ENCODE assay signal across 15 cellular contexts in the genomic region with DNA sequence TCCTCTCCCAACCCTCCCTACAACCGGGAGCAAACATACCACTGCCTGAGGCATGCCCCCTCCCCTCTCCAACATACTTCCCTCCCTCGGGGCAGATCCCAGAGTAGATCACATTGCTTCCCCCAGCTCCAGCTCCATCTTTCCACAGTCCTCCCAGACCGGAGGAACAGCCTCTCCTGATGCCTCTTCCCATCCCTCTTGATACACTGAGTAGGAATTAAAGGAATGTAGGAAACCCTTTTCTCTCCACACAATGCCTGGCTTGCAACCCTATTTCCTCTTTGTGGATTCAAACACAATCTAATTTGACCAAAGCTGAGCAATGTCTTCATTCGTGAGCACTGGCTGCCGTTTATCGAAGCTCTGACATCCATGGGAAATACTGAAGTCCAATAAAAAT.
A peak's percentile ranks its signal among the peaks of the same experiment; 100 is the strongest.
DNase-seq lines count a peak whose midpoint lies in the region; ATAC-seq, FAIRE-seq and TF ChIP-seq lines count a peak whose summit lies in the region.
"Had no signal": no experiment of that assay in that cellular context is flagged by ENCODE, and none has a peak within 500 bp of the region (broad histone marks: within the 10 kb centered on the region; RNA-seq: fewer than 3 reads in every experiment).

No MANE protein-coding gene starts in this region.

- no peak for DNase-seq in activated CD8-positive, alpha-beta T cell treated with anti-CD3 and anti-CD28 coated beads, Interleukin-2, amount 10 ng/mL, durations not matched to agents 7 days and 5 days
- DNase-seq in activated CD8-positive, alpha-beta T cell treated with anti-CD3 and anti-CD28 coated beads for 36 hours: no peak
- DNase-seq in cardiac fibroblast (ENCODE audit: low read depth in 2 of 2) (peak; percentile 67 to 82), keratinocyte (ENCODE audit: low read depth, low spot score) (peak; percentile 7), tibial artery (no peak), T-cell (no peak), NCI-H82 treated with DMSO at 0.1 percent for 48 hours (lab: John Stamatoyannopoulos, UW; ENCODE audit: unreplicated experiment) (no peak)
- DNase-seq in activated CD4-positive, alpha-beta memory T cell treated with anti-CD3 and anti-CD28 coated beads, Interleukin-2, amount 10 ng/mL, durations not matched to agents 7 days and 5 days: no peak
- DNase-seq: 8988T, GDM1, left cardiac atrium, OCI-M1 had no signal

- H4K20me1 ChIP-seq in keratinocyte (ENCODE audit: control insufficient read depth, extremely low read depth, insufficient read depth, low read length): no peaks in the 10 kb centered on the region

- ATAC-seq in activated CD8-positive, alpha-beta T cell treated with anti-CD3 and anti-CD28 coated beads, Interleukin-2, amount 10 ng/mL, durations not matched to agents 7 days and 5 days: no peak
- ATAC-seq in activated CD8-positive, alpha-beta T cell treated with anti-CD3 and anti-CD28 coated beads for 36 hours: no peak
- no peak for ATAC-seq in T-cell (replicated peaks in 1 of 4)
- ATAC-seq: left cardiac atrium had no signal

- no peak overlapping the region for H2AFZ ChIP-seq in keratinocyte (ENCODE audit: control insufficient read depth, low read length)

- H3K9me3 Mint-ChIP-seq in activated CD8-positive, alpha-beta T cell treated with anti-CD3 and anti-CD28 coated beads, Interleukin-2, amount 10 ng/mL, durations not matched to agents 7 days and 5 days (ENCODE audit: insufficient read depth): no peaks in the 10 kb centered on the region
- no peaks in the 10 kb centered on the region for H3K9me3 Mint-ChIP-seq in activated CD8-positive, alpha-beta T cell treated with anti-CD3 and anti-CD28 coated beads for 36 hours
- no peaks in the 10 kb centered on the region for H3K9me3 Mint-ChIP-seq in activated CD4-positive, alpha-beta memory T cell treated with anti-CD3 and anti-CD28 coated beads, Interleukin-2, amount 10 ng/mL, durations not matched to agents 7 days and 5 days
- no peaks in the 10 kb centered on the region for H3K9me3 Mint-ChIP-seq in T-cell

- POLR2A ChIA-PET in activated CD8-positive, alpha-beta T cell treated with anti-CD3 and anti-CD28 coated beads, Interleukin-2, amount 10 ng/mL, durations not matched to agents 7 days and 5 days (lab: Charles Lee): no interaction called here
- POLR2A ChIA-PET in activated CD8-positive, alpha-beta T cell treated with anti-CD3 and anti-CD28 coated beads for 36 hours (lab: Charles Lee): no interaction called here
- POLR2A ChIA-PET in activated CD4-positive, alpha-beta memory T cell treated with anti-CD3 and anti-CD28 coated beads, Interleukin-2, amount 10 ng/mL, durations not matched to agents 7 days and 5 days (lab: Charles Lee): no interaction called here
- POLR2A ChIA-PET in T-cell (lab: Charles Lee): no interaction called here

- H3K9me1 ChIP-seq in keratinocyte (ENCODE audit: control insufficient read depth, extremely low read depth, insufficient read depth, low read length): no peaks in the 10 kb centered on the region

- H3K4me3 ChIP-seq in cardiac fibroblast (replicated peaks in 1 of 2; ENCODE audit: low read depth in 2 of 2, low read length in 2 of 2) (no peak overlapping the region), keratinocyte (ENCODE audit: control insufficient read depth in 2 of 3, extremely low read depth in 1 of 3, insufficient read depth in 2 of 3, low read depth in 1 of 3, low read length in 3 of 3) (no peak overlapping the region), tibial artery (no peak overlapping the region)
- H3K4me3 ChIP-seq: suprapubic skin had no signal

- no peak overlapping the region for H3K27ac ChIP-seq in keratinocyte (ENCODE audit: control insufficient read depth, insufficient read depth, low read length)
- peak overlapping the region; percentile 73 to 88 for H3K27ac ChIP-seq in tibial artery
- H3K27ac ChIP-seq: KMS-11, suprapubic skin had no signal

- no peak for TF ChIP-seq CTCF in activated CD8-positive, alpha-beta T cell treated with anti-CD3 and anti-CD28 coated beads for 36 hours (IDR thresholded peaks at IDR 0.05)
- TF ChIP-seq CTCF in cardiac fibroblast (IDR thresholded peaks at IDR 0.05; ENCODE audit: low read depth, low read length) (no peak), keratinocyte (optimal IDR thresholded peaks at IDR 0.05 in 1 of 3, IDR thresholded peaks at IDR 0.05 in 1 of 3, conservative IDR thresholded peaks at IDR 0.05 in 1 of 3; ENCODE audit: extremely low read depth in 1 of 3, insufficient read depth in 2 of 3, low read length in 3 of 3) (no peak), tibial artery (IDR thresholded peaks at IDR 0.05) (no peak)

- H3K4me1 ChIP-seq in keratinocyte (ENCODE audit: control insufficient read depth, extremely low read depth, insufficient read depth, low read length) (peaks cover 28% of the 10 kb centered on the region), tibial artery (peaks cover 0 to 74% (median 35%) of the 10 kb centered on the region in 4 donors)

- FAIRE-seq in keratinocyte (lab: Jason Lieb, UNC): no peak
- FAIRE-seq: endometrium had no signal

- H3K9me3 ChIP-seq in keratinocyte (ENCODE audit: control insufficient read depth, low read depth, low read length) (no peaks in the 10 kb centered on the region), tibial artery (no peaks in the 10 kb centered on the region)
- H3K9me3 ChIP-seq: suprapubic skin had no signal

- no peaks in the 10 kb centered on the region for H3K36me3 Mint-ChIP-seq in activated CD8-positive, alpha-beta T cell treated with anti-CD3 and anti-CD28 coated beads, Interleukin-2, amount 10 ng/mL, durations not matched to agents 7 days and 5 days (ENCODE audit: low read depth)
- H3K36me3 Mint-ChIP-seq in activated CD8-positive, alpha-beta T cell treated with anti-CD3 and anti-CD28 coated beads for 36 hours (ENCODE audit: low read depth): no peaks in the 10 kb centered on the region
- no peaks in the 10 kb centered on the region for H3K36me3 Mint-ChIP-seq in activated CD4-positive, alpha-beta memory T cell treated with anti-CD3 and anti-CD28 coated beads, Interleukin-2, amount 10 ng/mL, durations not matched to agents 7 days and 5 days (ENCODE audit: low read depth)
- no peaks in the 10 kb centered on the region for H3K36me3 Mint-ChIP-seq in T-cell

- no peak overlapping the region for H3K9ac ChIP-seq in keratinocyte (ENCODE audit: control insufficient read depth, extremely low read depth, insufficient read depth, low read length)
- H3K9ac ChIP-seq: KMS-11 had no signal

- no peaks in the 10 kb centered on the region for H3K36me3 ChIP-seq in keratinocyte (ENCODE audit: control insufficient read depth in 2 of 2, extremely low read depth in 1 of 2, insufficient read depth in 2 of 2, low read length in 2 of 2)
- no peaks in the 10 kb centered on the region for H3K36me3 ChIP-seq in tibial artery
- H3K36me3 ChIP-seq: suprapubic skin had no signal

- H3K4me2 ChIP-seq in keratinocyte (ENCODE audit: control insufficient read depth, extremely low read depth, insufficient read depth, low read depth, low read length): no peak overlapping the region
- H3K4me2 ChIP-seq: KMS-11 had no signal

- no peaks in the 10 kb centered on the region for H3K27me3 Mint-ChIP-seq in activated CD8-positive, alpha-beta T cell treated with anti-CD3 and anti-CD28 coated beads, Interleukin-2, amount 10 ng/mL, durations not matched to agents 7 days and 5 days (ENCODE audit: low read depth)
- no peaks in the 10 kb centered on the region for H3K27me3 Mint-ChIP-seq in activated CD8-positive, alpha-beta T cell treated with anti-CD3 and anti-CD28 coated beads for 36 hours
- no peaks in the 10 kb centered on the region for H3K27me3 Mint-ChIP-seq in activated CD4-positive, alpha-beta memory T cell treated with anti-CD3 and anti-CD28 coated beads, Interleukin-2, amount 10 ng/mL, durations not matched to agents 7 days and 5 days
- no peaks in the 10 kb centered on the region for H3K27me3 Mint-ChIP-seq in T-cell

- no peaks in the 10 kb centered on the region for H3K79me2 ChIP-seq in keratinocyte (ENCODE audit: control insufficient read depth, insufficient read depth, low read length)

- intact Hi-C loops in activated CD8-positive, alpha-beta T cell treated with anti-CD3 and anti-CD28 coated beads for 36 hours (cut with micrococcal nuclease): no loop called here
- intact Hi-C loops in tibial artery (cut with DNase I; ENCODE audit: low total_unique reads): no loop called here

- peaks cover 3% of the 10 kb centered on the region for H3K4me1 Mint-ChIP-seq in activated CD8-positive, alpha-beta T cell treated with anti-CD3 and anti-CD28 coated beads, Interleukin-2, amount 10 ng/mL, durations not matched to agents 7 days and 5 days (ENCODE audit: low read depth)
- peaks cover 27% of the 10 kb centered on the region for H3K4me1 Mint-ChIP-seq in activated CD8-positive, alpha-beta T cell treated with anti-CD3 and anti-CD28 coated beads for 36 hours (ENCODE audit: low read depth)
- H3K4me1 Mint-ChIP-seq in activated CD4-positive, alpha-beta memory T cell treated with anti-CD3 and anti-CD28 coated beads, Interleukin-2, amount 10 ng/mL, durations not matched to agents 7 days and 5 days: peaks cover 2% of the 10 kb centered on the region
- peaks cover 0 to 3% (median 0%) of the 10 kb centered on the region in 3 donors for H3K4me1 Mint-ChIP-seq in T-cell

- dilution Hi-C loops in keratinocyte (cut with MboI; ENCODE audit: extremely low pct_ligation_motif_present, low sequenced_read_pairs): no loop called here

- no peaks in the 10 kb centered on the region for H3K27me3 ChIP-seq in keratinocyte (ENCODE audit: control insufficient read depth, extremely low read depth, insufficient read depth, low read length)
- H3K27me3 ChIP-seq in tibial artery: no peaks in the 10 kb centered on the region
- H3K27me3 ChIP-seq: suprapubic skin had no signal

- peak overlapping the region; percentile 43 for H3K27ac Mint-ChIP-seq in activated CD8-positive, alpha-beta T cell treated with anti-CD3 and anti-CD28 coated beads, Interleukin-2, amount 10 ng/mL, durations not matched to agents 7 days and 5 days
- no peak overlapping the region for H3K27ac Mint-ChIP-seq in activated CD8-positive, alpha-beta T cell treated with anti-CD3 and anti-CD28 coated beads for 36 hours
- no peak overlapping the region for H3K27ac Mint-ChIP-seq in activated CD4-positive, alpha-beta memory T cell treated with anti-CD3 and anti-CD28 coated beads, Interleukin-2, amount 10 ng/mL, durations not matched to agents 7 days and 5 days
- H3K27ac Mint-ChIP-seq in T-cell: no peak overlapping the region

- H3K4me3 Mint-ChIP-seq in activated CD8-positive, alpha-beta T cell treated with anti-CD3 and anti-CD28 coated beads, Interleukin-2, amount 10 ng/mL, durations not matched to agents 7 days and 5 days: no peak overlapping the region
- no peak overlapping the region for H3K4me3 Mint-ChIP-seq in activated CD8-positive, alpha-beta T cell treated with anti-CD3 and anti-CD28 coated beads for 36 hours
- H3K4me3 Mint-ChIP-seq in activated CD4-positive, alpha-beta memory T cell treated with anti-CD3 and anti-CD28 coated beads, Interleukin-2, amount 10 ng/mL, durations not matched to agents 7 days and 5 days: no peak overlapping the region
- no peak overlapping the region for H3K4me3 Mint-ChIP-seq in T-cell

- CTCF ChIA-PET in activated CD8-positive, alpha-beta T cell treated with anti-CD3 and anti-CD28 coated beads, Interleukin-2, amount 10 ng/mL, durations not matched to agents 7 days and 5 days (lab: Charles Lee): no interaction called here
- CTCF ChIA-PET in activated CD8-positive, alpha-beta T cell treated with anti-CD3 and anti-CD28 coated beads for 36 hours (lab: Charles Lee): no interaction called here
- CTCF ChIA-PET in activated CD4-positive, alpha-beta memory T cell treated with anti-CD3 and anti-CD28 coated beads, Interleukin-2, amount 10 ng/mL, durations not matched to agents 7 days and 5 days (lab: Charles Lee): no interaction called here
- CTCF ChIA-PET in T-cell (lab: Charles Lee): interaction anchor here in 1 of 2 donors (1.0 kb wide), 1 partner anchor 510 kb away, joined by 3 read pairs; no protein-coding TSS in a partner anchor

Comparison
In these comparisons a context has a peak if more than half of its experiments do, and no peak if none do; other contexts are left out.
1. DNase-seq: peak in cardiac fibroblast (2 of 2) and keratinocyte (single experiment); none in activated CD8-positive, alpha-beta T cell treated with anti-CD3 and anti-CD28 coated beads, Interleukin-2, amount 10 ng/mL, durations not matched to agents 7 days and 5 days (single experiment), activated CD8-positive, alpha-beta T cell treated with anti-CD3 and anti-CD28 coated beads for 36 hours (single experiment), tibial artery (0 of 2), activated CD4-positive, alpha-beta memory T cell treated with anti-CD3 and anti-CD28 coated beads, Interleukin-2, amount 10 ng/mL, durations not matched to agents 7 days and 5 days (single experiment), T-cell (0 of 34) and NCI-H82 treated with DMSO at 0.1 percent for 48 hours (single experiment).